29 cellular contexts compared by ENCODE assay signal in the genomic region with DNA sequence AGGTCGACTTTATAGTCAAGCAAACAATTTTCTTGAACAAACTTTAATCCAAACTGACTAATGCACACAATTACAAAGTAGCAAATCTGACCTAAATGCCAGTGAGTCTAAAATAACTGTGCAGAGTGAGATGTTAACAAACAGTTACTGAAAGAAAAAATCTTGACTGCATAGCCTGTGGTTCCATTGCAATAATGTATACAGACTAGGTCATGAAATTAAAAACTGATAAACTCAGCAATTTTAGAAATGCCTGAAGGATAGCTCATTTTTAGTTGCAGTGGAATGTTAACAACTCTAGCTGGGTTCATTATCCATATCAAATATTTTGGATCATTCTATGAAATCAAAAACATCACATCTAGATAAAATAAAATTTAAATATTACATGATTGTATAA.
"Had no signal": no experiment of that assay in that cellular context is flagged by ENCODE, and none has a peak within 500 bp of the region (broad histone marks: within the 10 kb centered on the region; RNA-seq: fewer than 3 reads in every experiment).

No MANE protein-coding gene starts in this region.

- H3K36me3 Mint-ChIP-seq: memory B cell; naive B cell; stimulated activated memory B cell treated with anti-CD40 and anti-IgM and Interleukin-4, amounts not matched to agents 10 μg/mL and 1 μg/mL and 100 μg/mL, for 72 hours had no signal

- H3K4me3 Mint-ChIP-seq: immature natural killer cell; memory B cell; mesothelial cell of epicardium; naive B cell; natural killer cell treated with Interleukin-12 subunit alpha and Interleukin-12 subunit beta and Interleukin-15 and Interleukin-18, amount 100 ng/mL, for 72 hours; neural crest cell; stimulated activated memory B cell treated with anti-CD40 and anti-IgM and Interleukin-4, amounts not matched to agents 10 μg/mL and 1 μg/mL and 100 μg/mL, for 72 hours had no signal

- DNase-seq: dermis blood vessel endothelial cell; effector memory CD4-positive, alpha-beta T cell; hypothalamus; immature natural killer cell; left ventricle myocardium superior; mucosa of descending colon; naive B cell; pancreas; sigmoid colon; spleen; stimulated activated CD4-positive, alpha-beta T cell treated with anti-CD3 and anti-CD28 coated beads, Interleukin-4, amount 100 ng/mL, for 4 hours; stimulated activated naive CD8-positive, alpha-beta T cell treated with anti-CD3 and anti-CD28 coated beads, Interleukin-15, Interleukin-2, amounts not matched to agents 100 U/mL and 50 U/mL, for 24 hours; substantia nigra; upper lobe of left lung had no signal

- H3K27me3 Mint-ChIP-seq: memory B cell; natural killer cell treated with Interleukin-12 subunit alpha and Interleukin-12 subunit beta and Interleukin-15 and Interleukin-18, amount 100 ng/mL, for 72 hours; stimulated activated memory B cell treated with anti-CD40 and anti-IgM and Interleukin-4, amounts not matched to agents 10 μg/mL and 1 μg/mL and 100 μg/mL, for 72 hours had no signal

- H3K27ac ChIP-seq: coronary artery, esophagus muscularis mucosa, neutrophil, pancreas, right atrium auricular region, sigmoid colon, spleen, thoracic aorta, tibial nerve, upper lobe of left lung had no signal

- H3K4me3 ChIP-seq: coronary artery, esophagus muscularis mucosa, lung, mucosa of descending colon, pancreas, right atrium auricular region, sigmoid colon, spleen, thoracic aorta, tibial nerve, upper lobe of left lung had no signal

- H3K27ac Mint-ChIP-seq: immature natural killer cell; memory B cell; mesothelial cell of epicardium; naive B cell; natural killer cell treated with Interleukin-12 subunit alpha and Interleukin-12 subunit beta and Interleukin-15 and Interleukin-18, amount 100 ng/mL, for 72 hours; stimulated activated memory B cell treated with anti-CD40 and anti-IgM and Interleukin-4, amounts not matched to agents 10 μg/mL and 1 μg/mL and 100 μg/mL, for 72 hours had no signal

- H3K36me3 ChIP-seq: esophagus muscularis mucosa, neutrophil, pancreas, right atrium auricular region, sigmoid colon, spleen, thoracic aorta, tibial nerve, upper lobe of left lung had no signal

- FAIRE-seq: endothelial cell of umbilical vein, keratinocyte, pancreas, urothelium cell line had no signal

- H3K4me1 Mint-ChIP-seq: immature natural killer cell; memory B cell; mesothelial cell of epicardium; naive B cell; neural crest cell; stimulated activated memory B cell treated with anti-CD40 and anti-IgM and Interleukin-4, amounts not matched to agents 10 μg/mL and 1 μg/mL and 100 μg/mL, for 72 hours had no signal

- H3K27me3 ChIP-seq: esophagus muscularis mucosa, neutrophil, pancreas, sigmoid colon, spleen, tibial nerve, upper lobe of left lung had no signal

- ATAC-seq: left ventricle myocardium superior; mucosa of descending colon; natural killer cell treated with Interleukin-12 subunit alpha and Interleukin-12 subunit beta and Interleukin-15 and Interleukin-18, amount 100 ng/mL, for 72 hours; pancreas; stimulated activated memory B cell treated with anti-CD40 and anti-IgM and Interleukin-4, amounts not matched to agents 10 μg/mL and 1 μg/mL and 100 μg/mL, for 72 hours; stimulated activated naive CD8-positive, alpha-beta T cell treated with anti-CD3 and anti-CD28 coated beads, Interleukin-15, Interleukin-2, amounts not matched to agents 100 U/mL and 50 U/mL, for 24 hours had no signal

- H3K9me3 ChIP-seq: neutrophil, pancreas, tibial nerve, upper lobe of left lung had no signal

- H3K4me1 ChIP-seq: esophagus muscularis mucosa, pancreas, right atrium auricular region, sigmoid colon, spleen, tibial nerve, upper lobe of left lung had no signal
